In genomic region chr19:17331254-17331558, GRCh38 we compare ENCODE assay signal across 1 cellular context.
TF ChIP-seq lines count a peak whose summit lies in the region.

No MANE protein-coding gene starts in this region.

TF ChIP-seq in HepG2, 621 proteins besides CTCF, POLR2A, EP300 and RAD21:
- TF ChIP-seq MYC (CRISPR knock-in tag; IDR thresholded peaks at IDR 0.05; ENCODE audit: borderline replicate concordance) (peak; percentile 32; the same call in 1 of the 2 replicates), ZNF263 (CRISPR knock-in tag; IDR thresholded peaks at IDR 0.05) (peak; percentile 83), KLF12 (CRISPR knock-in tag; IDR thresholded peaks at IDR 0.05; ENCODE audit: borderline replicate concordance) (no peak), MAX (IDR thresholded peaks at IDR 0.05) (peak; percentile 25; the same call in 1 of the 2 replicates)
